8 cellular contexts compared by ENCODE assay signal in the genomic region with DNA sequence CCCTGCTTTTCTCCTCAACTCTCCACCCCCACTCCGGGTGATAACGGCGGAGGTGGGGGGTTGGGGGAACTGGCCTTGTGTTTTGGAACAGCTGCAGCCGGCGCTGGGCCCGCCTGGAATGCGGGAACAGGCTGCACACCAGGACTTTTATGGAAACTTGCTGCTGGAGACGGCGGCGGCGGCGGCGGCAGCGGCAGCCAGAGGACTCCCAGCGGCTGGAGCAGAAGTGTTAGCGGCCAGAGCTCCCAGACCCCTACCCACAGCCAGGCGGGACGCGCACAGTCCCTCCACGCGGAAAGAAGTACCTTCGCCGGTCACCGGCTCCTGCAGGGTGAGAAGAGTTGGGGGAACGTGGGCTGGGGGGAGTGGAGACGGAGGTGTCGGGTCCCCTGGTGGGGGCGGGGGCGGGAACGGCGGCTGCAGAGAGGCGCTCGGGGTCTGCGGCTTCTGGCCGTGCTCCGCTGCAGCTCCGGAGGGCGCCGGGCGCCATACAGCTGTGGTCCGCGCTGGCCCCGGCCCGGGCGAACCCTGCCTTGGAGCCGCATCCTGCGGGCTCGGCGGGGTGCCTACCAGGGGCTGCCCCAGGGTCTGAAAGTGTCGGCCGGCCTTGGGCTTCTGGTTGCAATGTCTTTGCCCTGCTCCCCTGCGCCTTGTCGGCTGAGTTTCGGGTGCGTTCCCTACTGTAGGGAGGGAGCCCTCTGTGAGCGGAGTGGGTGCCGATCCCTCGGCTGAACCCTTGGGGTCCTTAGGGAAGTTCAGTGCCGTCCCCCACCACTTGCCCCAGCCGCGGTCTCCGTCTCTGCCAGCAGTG.
DNase-seq lines count a peak whose midpoint lies in the region; ATAC-seq, FAIRE-seq and TF ChIP-seq lines count a peak whose summit lies in the region.

Gene NEXN (plus strand): TSS at position 196 of the 811 bp plus-strand sequence. CDS start 27,483 bp downstream, outside the sequence.

- no CpG with 5 or more reads among the region's 62 CpGs for WGBS in iPS DF 6.9 (ENCODE audit: insufficient coverage, insufficient read length)

- H3K9me3 ChIP-seq in iPS DF 6.9 (ENCODE audit: control insufficient read depth, insufficient read depth, low read length), result no peaks in the 10 kb centered on the region

- no peak for FAIRE-seq in RCC 7860 (lab: Jason Lieb, UNC)

- DNase-seq in NOMO-1 treated with DMSO at 0.1 percent for 48 hours (lab: John Stamatoyannopoulos, UW; ENCODE audit: unreplicated experiment) (peak; percentile 6), NOMO-1 treated with dmso at 0.1 percent for 144 hours (lab: John Stamatoyannopoulos, UW; ENCODE audit: unreplicated experiment) (no peak), RCC 7860 (ENCODE audit: low spot score) (peak; percentile 55), brain microvascular endothelial cell (peak; percentile 76), iPS DF 6.9 (ENCODE audit: low read depth, low spot score) (peak; percentile 33)

- TF ChIP-seq CTCF in brain microvascular endothelial cell (IDR thresholded peaks at IDR 0.05; ENCODE audit: low read depth, low read length, missing control alignments), result peak; percentile 5

- ATAC-seq in HG02852 (IDR thresholded peaks at IDR 0.05; ENCODE audit: unreplicated experiment) (peak; percentile 60), GM21619 (IDR thresholded peaks at IDR 0.05; ENCODE audit: unreplicated experiment) (no peak)

- H3K27ac ChIP-seq in brain microvascular endothelial cell (peak within 1 kb of the TSS; percentile 90), iPS DF 6.9 (ENCODE audit: low read length) (no peak within 1 kb of the TSS), rectal smooth muscle tissue (ENCODE audit: low read depth, low read length) (peak within 1 kb of the TSS; percentile 95)

- H3K36me3 ChIP-seq in brain microvascular endothelial cell (replicated peaks) (peaks cover 8% of the 10 kb centered on the region), iPS DF 6.9 (ENCODE audit: control insufficient read depth, insufficient read depth, low read length) (no peaks in the 10 kb centered on the region), rectal smooth muscle tissue (ENCODE audit: control insufficient read depth, insufficient read depth, low read length) (no peaks in the 10 kb centered on the region)

- peak within 1 kb of the TSS; percentile 29 for H3K9ac ChIP-seq in rectal smooth muscle tissue (ENCODE audit: low read length)

- no peaks in the 10 kb centered on the region for H3K4me1 ChIP-seq in iPS DF 6.9 (ENCODE audit: control insufficient read depth, insufficient read depth, low read length)
- H3K4me1 ChIP-seq in rectal smooth muscle tissue (ENCODE audit: control insufficient read depth, insufficient read depth, low read length), result peaks cover 10% of the 10 kb centered on the region

- H3K27me3 ChIP-seq in brain microvascular endothelial cell (replicated peaks) (no peaks in the 10 kb centered on the region), iPS DF 6.9 (ENCODE audit: control insufficient read depth, insufficient read depth, low read length) (no peaks in the 10 kb centered on the region), rectal smooth muscle tissue (ENCODE audit: control insufficient read depth, insufficient read depth, low read length) (no peaks in the 10 kb centered on the region)

- H3K4me3 ChIP-seq in brain microvascular endothelial cell (ENCODE audit: low read depth, low read length), result peak within 1 kb of the TSS; percentile 93
- peak within 1 kb of the TSS; percentile 70 for H3K4me3 ChIP-seq in iPS DF 6.9 (ENCODE audit: low read length)
- H3K4me3 ChIP-seq in rectal smooth muscle tissue (ENCODE audit: low read length), result peak within 1 kb of the TSS; percentile 69

- in situ Hi-C loops in brain microvascular endothelial cell (cut with HindIII; ENCODE audit: low pct_ligation_motif_present, low sequenced_read_pairs), result no loop called here
